8 cellular contexts compared by ENCODE assay signal in genomic region chr14:55270832-55271571, GRCh38. TPM values are rescaled to one million over a fixed set of nuclear protein-coding genes. Genes with fewer than 3 reads are reported as not detected.
DNase-seq lines count a peak whose midpoint lies in the region; ATAC-seq and TF ChIP-seq lines count a peak whose summit lies in the region.

A gene with protein sequence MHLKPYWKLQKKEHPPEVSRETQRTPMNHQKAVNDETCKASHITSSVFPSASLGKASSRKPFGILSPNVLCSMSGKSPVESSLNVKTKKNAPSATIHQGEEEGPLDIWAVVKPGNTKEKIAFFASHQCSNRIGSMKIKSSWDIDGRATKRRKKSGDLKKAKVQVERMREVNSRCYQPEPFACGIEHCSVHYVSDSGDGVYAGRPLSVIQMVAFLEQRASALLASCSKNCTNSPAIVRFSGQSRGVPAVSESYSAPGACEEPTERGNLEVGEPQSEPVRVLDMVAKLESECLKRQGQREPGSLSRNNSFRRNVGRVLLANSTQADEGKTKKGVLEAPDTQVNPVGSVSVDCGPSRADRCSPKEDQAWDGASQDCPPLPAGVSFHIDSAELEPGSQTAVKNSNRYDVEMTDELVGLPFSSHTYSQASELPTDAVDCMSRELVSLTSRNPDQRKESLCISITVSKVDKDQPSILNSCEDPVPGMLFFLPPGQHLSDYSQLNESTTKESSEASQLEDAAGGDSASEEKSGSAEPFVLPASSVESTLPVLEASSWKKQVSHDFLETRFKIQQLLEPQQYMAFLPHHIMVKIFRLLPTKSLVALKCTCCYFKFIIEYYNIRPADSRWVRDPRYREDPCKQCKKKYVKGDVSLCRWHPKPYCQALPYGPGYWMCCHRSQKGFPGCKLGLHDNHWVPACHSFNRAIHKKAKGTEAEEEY (plus strand): TSS chr14:55271421. CDS start chr14:55350391, 78,970 bp downstream.

- H3K4me3 ChIP-seq in gastroesophageal sphincter (peak within 1 kb of the TSS; percentile 81 to 97), suprapubic skin (peak within 1 kb of the TSS; percentile 97)

- H3K36me3 ChIP-seq in gastroesophageal sphincter (no peaks in the 10 kb centered on the region), suprapubic skin (no peaks in the 10 kb centered on the region)

- WGBS in gastroesophageal sphincter (ENCODE audit: low coverage in 1 of 2), 2 donors, result 2 to 3% methylated on average over 5 to 12 of the region's 49 CpGs
- 3% methylated on average over 22 of the region's 49 CpGs for WGBS in suprapubic skin

- H3K27me3 Mint-ChIP-seq in activated naive CD4-positive, alpha-beta T cell treated with anti-CD3 and anti-CD28 coated beads, Interleukin-2, amount 10 ng/mL, durations not matched to agents 7 days and 5 days, result peaks cover 6% of the 10 kb centered on the region

- TF ChIP-seq POLR2A in gastroesophageal sphincter (IDR thresholded peaks at IDR 0.05), result peak; percentile 88 to 91
- TF ChIP-seq POLR2A in suprapubic skin (IDR thresholded peaks at IDR 0.05), result peak; percentile 85 to 94

- H3K27me3 ChIP-seq in gastroesophageal sphincter, result no peaks in the 10 kb centered on the region
- H3K27me3 ChIP-seq in suprapubic skin, result no peaks in the 10 kb centered on the region

- TF ChIP-seq EP300 in gastroesophageal sphincter (IDR thresholded peaks at IDR 0.05), result no peak
- TF ChIP-seq EP300 in suprapubic skin (IDR thresholded peaks at IDR 0.05), result no peak

- peaks cover 10 to 51% (median 15%) of the 10 kb centered on the region in 3 donors for H3K4me1 ChIP-seq in gastroesophageal sphincter
- peaks cover 31% of the 10 kb centered on the region for H3K4me1 ChIP-seq in suprapubic skin

- peak within 1 kb of the TSS; percentile 94 for H3K27ac Mint-ChIP-seq in activated naive CD4-positive, alpha-beta T cell treated with anti-CD3 and anti-CD28 coated beads, Interleukin-2, amount 10 ng/mL, durations not matched to agents 7 days and 5 days

- H3K4me1 Mint-ChIP-seq in activated naive CD4-positive, alpha-beta T cell treated with anti-CD3 and anti-CD28 coated beads, Interleukin-2, amount 10 ng/mL, durations not matched to agents 7 days and 5 days, result peaks cover 40% of the 10 kb centered on the region

- peak within 1 kb of the TSS; percentile 85 for H3K4me3 Mint-ChIP-seq in activated naive CD4-positive, alpha-beta T cell treated with anti-CD3 and anti-CD28 coated beads, Interleukin-2, amount 10 ng/mL, durations not matched to agents 7 days and 5 days

- CTCF ChIA-PET in HEK293T (lab: Yijun Ruan, JAX), result interaction anchor here (0.6 to 2.3 kb wide), 13 partner anchors 11 to 504 kb away, joined by 3 to 24 read pairs (median 3); no protein-coding TSS in a partner anchor
- CTCF ChIA-PET in activated naive CD4-positive, alpha-beta T cell treated with anti-CD3 and anti-CD28 coated beads, Interleukin-2, amount 10 ng/mL, durations not matched to agents 7 days and 5 days (lab: Charles Lee), result interaction anchor here (0.6 to 7.2 kb wide), 26 partner anchors 9 to 319 kb away, joined by 3 to 139 read pairs (median 4); no protein-coding TSS in a partner anchor

- H3K27ac ChIP-seq in gastroesophageal sphincter (peak within 1 kb of the TSS; percentile 55 to 95 (median 92)), suprapubic skin (peak within 1 kb of the TSS; percentile 96)

- no peaks in the 10 kb centered on the region for H3K9me3 Mint-ChIP-seq in activated naive CD4-positive, alpha-beta T cell treated with anti-CD3 and anti-CD28 coated beads, Interleukin-2, amount 10 ng/mL, durations not matched to agents 7 days and 5 days

- ATAC-seq in gastroesophageal sphincter, result peak; percentile 95

- POLR2A ChIA-PET in HEK293T (lab: Yijun Ruan, JAX), result interaction anchor here (0.8 to 1.1 kb wide), 3 partner anchors 75 to 85 kb away, joined by 3 to 4 read pairs (median 3); no protein-coding TSS in a partner anchor

- peak; percentile 93 for DNase-seq in GM04504 (ENCODE audit: low read depth)
- peak; percentile 92 for DNase-seq in HEK293T (ENCODE audit: extremely low spot score)
- peak; percentile 95 for DNase-seq in MV-4-11 (lab: John Stamatoyannopoulos, UW)
- peak; percentile 95 for DNase-seq in SK-N-DZ (ENCODE audit: low spot score)
- DNase-seq in activated naive CD4-positive, alpha-beta T cell treated with anti-CD3 and anti-CD28 coated beads, Interleukin-2, amount 10 ng/mL, durations not matched to agents 7 days and 5 days, result peak; percentile 99
- peak; percentile 73 for DNase-seq in non-pigmented ciliary epithelial cell (ENCODE audit: low read depth)
- DNase-seq in suprapubic skin (ENCODE audit: low spot score in 2 of 2), result peak; percentile 99

- H3K36me3 Mint-ChIP-seq in activated naive CD4-positive, alpha-beta T cell treated with anti-CD3 and anti-CD28 coated beads, Interleukin-2, amount 10 ng/mL, durations not matched to agents 7 days and 5 days, result peaks cover 3% of the 10 kb centered on the region

- H3K9me3 ChIP-seq in gastroesophageal sphincter (no peaks in the 10 kb centered on the region), suprapubic skin (no peaks in the 10 kb centered on the region)

- TF ChIP-seq CTCF in gastroesophageal sphincter (IDR thresholded peaks at IDR 0.05), result peak; percentile 97 to 100 (median 99)
- peak; percentile 99 for TF ChIP-seq CTCF in suprapubic skin (IDR thresholded peaks at IDR 0.05)

TF ChIP-seq in HEK293T, 16 proteins besides CTCF, POLR2A, EP300 and RAD21:
- no peak for TF ChIP-seq SUZ12 (IDR thresholded peaks at IDR 0.05)
- TF ChIP-seq ELF4 (IDR thresholded peaks at IDR 0.05), result 0 out of 2 replicates have a peak, but pooled peaks have one; percentile 35
- no peak for TF ChIP-seq FOXA1 (IDR thresholded peaks at IDR 0.05)
- TF ChIP-seq, protein P1, sequence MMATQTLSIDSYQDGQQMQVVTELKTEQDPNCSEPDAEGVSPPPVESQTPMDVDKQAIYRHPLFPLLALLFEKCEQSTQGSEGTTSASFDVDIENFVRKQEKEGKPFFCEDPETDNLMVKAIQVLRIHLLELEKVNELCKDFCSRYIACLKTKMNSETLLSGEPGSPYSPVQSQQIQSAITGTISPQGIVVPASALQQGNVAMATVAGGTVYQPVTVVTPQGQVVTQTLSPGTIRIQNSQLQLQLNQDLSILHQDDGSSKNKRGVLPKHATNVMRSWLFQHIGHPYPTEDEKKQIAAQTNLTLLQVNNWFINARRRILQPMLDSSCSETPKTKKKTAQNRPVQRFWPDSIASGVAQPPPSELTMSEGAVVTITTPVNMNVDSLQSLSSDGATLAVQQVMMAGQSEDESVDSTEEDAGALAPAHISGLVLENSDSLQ (IDR thresholded peaks at IDR 0.05), result peak; percentile 41; the same call in 1 of the 2 replicates
- no peak for TF ChIP-seq L3MBTL2 (conservative IDR thresholded peaks at IDR 0.05)
- peak; percentile 36; the same call in 1 of the 2 replicates for TF ChIP-seq ARNT (IDR thresholded peaks at IDR 0.05)
- TF ChIP-seq NFRKB (IDR thresholded peaks at IDR 0.05), result no peak
- 0 out of 2 replicates have a peak, but pooled peaks have one; percentile 45 for TF ChIP-seq FOXM1 (IDR thresholded peaks at IDR 0.05; ENCODE audit: borderline replicate concordance)
- 0 out of 2 replicates have a peak, but pooled peaks have one; percentile 16 for TF ChIP-seq TARDBP (IDR thresholded peaks at IDR 0.05)
- TF ChIP-seq HDGF (IDR thresholded peaks at IDR 0.05; ENCODE audit: borderline replicate concordance), result no peak

RNA-seq across cellular contexts. Expression of the gene that starts here (rescaled TPM):
- polyA plus RNA-seq in SK-N-DZ (2014; cell fraction: cytosol; rRNA removed), result 18.1 and 19.1 TPM in 2 replicates
- polyA plus RNA-seq in SK-N-DZ (2014; cell fraction: nucleus; rRNA removed), result 14.7 TPM in 2 replicates
- total RNA-seq in gastroesophageal sphincter, result 10 to 100 TPM; 18.8 to 32.5 (median 21.8) TPM
- 10 to 100 TPM; 28.8 to 44.4 (median 33.8) TPM for total RNA-seq in suprapubic skin

Comparison
In these comparisons a context has a peak if more than half of its experiments do, and no peak if none do; other contexts are left out.
1. Peak in every context shown above with its lines: DNase-seq, ATAC-seq, H3K4me3 ChIP-seq and H3K27ac ChIP-seq.